In the genomic region with DNA sequence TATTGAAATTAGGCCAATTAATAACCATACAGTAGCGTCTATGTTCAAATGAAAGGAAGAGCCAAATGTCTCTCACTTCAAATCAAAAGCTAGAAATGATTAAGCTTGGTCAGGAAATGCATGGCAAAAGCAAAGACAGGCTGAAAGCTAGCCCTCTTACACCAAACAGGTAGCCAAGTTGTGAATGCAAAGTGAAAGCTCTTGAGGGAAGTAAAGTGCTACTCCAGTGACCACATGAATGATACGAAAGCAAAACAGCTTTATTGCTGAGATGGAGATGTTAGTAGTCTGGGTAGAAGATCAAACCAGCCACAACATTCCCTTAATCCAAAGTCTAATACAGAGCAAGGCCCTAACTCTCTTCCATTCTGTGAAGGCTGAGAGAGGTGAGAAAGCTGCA, we compare ENCODE assay signal across 14 cellular contexts.
A peak's percentile ranks its signal among the peaks of the same experiment; 100 is the strongest.
DNase-seq lines count a peak whose midpoint lies in the region; ATAC-seq and TF ChIP-seq lines count a peak whose summit lies in the region.
"Had no signal": no experiment of that assay in that cellular context is flagged by ENCODE, and none has a peak within 500 bp of the region (broad histone marks: within the 10 kb centered on the region; RNA-seq: fewer than 3 reads in every experiment).

No MANE protein-coding gene starts in this region.

- H3K36me3 ChIP-seq in upper lobe of right lung: no peaks in the 10 kb centered on the region
- H3K36me3 ChIP-seq: right atrium auricular region had no signal

- H3K9me3 ChIP-seq in upper lobe of right lung: no peaks in the 10 kb centered on the region

- no peaks in the 10 kb centered on the region for H3K4me1 ChIP-seq in upper lobe of right lung
- H3K4me1 ChIP-seq: right atrium auricular region had no signal

- intact Hi-C loops in upper lobe of right lung (cut with DNase I) (no loop called here), Right ventricle myocardium inferior (cut with DNase I) (no loop called here)

- no peak for TF ChIP-seq CTCF in upper lobe of right lung (IDR thresholded peaks at IDR 0.05)

- H3K27me3 ChIP-seq in upper lobe of right lung: no peaks in the 10 kb centered on the region
- H3K27me3 ChIP-seq: right atrium auricular region had no signal

- DNase-seq in NCI-H2107 treated with DMSO at 0.1 percent for 48 hours (lab: John Stamatoyannopoulos, UW; ENCODE audit: unreplicated experiment) (peak; percentile 1), NCI-H2107 (lab: John Stamatoyannopoulos, UW) (no peak), upper lobe of right lung (no peak), Right ventricle myocardium inferior (ENCODE audit: missing footprints) (no peak), NCI-H226 (no peak), HT-29 (ENCODE audit: low spot score) (no peak)
- DNase-seq: COR-L47, foreskin fibroblast, KG1, NCI-H2171, substantia nigra had no signal

- no peak overlapping the region for H3K4me3 ChIP-seq in upper lobe of right lung
- H3K4me3 ChIP-seq: right atrium auricular region had no signal

- peak; percentile 92 for ATAC-seq in GM21786 (IDR thresholded peaks at IDR 0.05; ENCODE audit: unreplicated experiment)
- ATAC-seq in HG03196 (IDR thresholded peaks at IDR 0.05; ENCODE audit: unreplicated experiment): peak; percentile 97
- peak; percentile 74 for ATAC-seq in upper lobe of right lung
- no peak for ATAC-seq in Right ventricle myocardium inferior

- no peak overlapping the region for H3K27ac ChIP-seq in upper lobe of right lung
- H3K27ac ChIP-seq: right atrium auricular region had no signal
